In the genomic region with DNA sequence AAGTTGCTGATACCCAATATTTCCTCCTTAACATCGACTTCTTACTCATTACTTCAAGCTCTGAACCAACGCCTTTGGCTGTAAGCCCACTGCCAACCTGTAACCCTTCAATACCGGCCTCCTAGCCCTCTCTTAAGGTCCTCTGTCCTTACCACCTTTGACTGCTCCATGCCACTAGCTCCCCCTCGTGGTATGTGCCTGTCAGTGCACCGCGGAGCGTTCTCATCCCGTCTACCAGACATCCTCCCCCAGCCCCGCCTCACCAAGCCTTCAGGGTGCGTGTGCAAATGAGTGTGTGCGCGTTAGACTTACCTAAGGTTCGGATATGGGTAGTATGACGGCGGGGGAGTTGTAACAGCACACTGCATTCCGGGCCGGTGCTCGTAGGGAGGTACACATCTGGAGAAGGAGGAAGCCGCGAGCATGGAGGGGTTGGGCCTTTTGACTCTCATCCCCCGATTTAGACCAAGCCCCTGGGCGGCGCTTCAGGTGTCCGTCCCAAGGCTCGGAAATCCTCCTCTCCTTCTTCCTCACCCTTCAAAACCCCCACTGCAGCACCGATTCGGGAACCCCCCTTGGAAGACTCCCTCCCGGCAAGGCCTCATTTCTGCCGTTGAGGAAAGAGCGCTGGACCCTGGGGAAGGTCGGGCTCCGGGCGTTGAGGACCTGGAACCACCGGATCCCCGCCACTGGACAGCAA, we compare ENCODE assay signal across 8 cellular contexts. TPM values are rescaled to one million over a fixed set of nuclear protein-coding genes. Genes with fewer than 3 reads are reported as not detected.
DNase-seq lines count a peak whose midpoint lies in the region; ATAC-seq and TF ChIP-seq lines count a peak whose summit lies in the region.

No MANE protein-coding gene starts in this region.

- H3K9me3 ChIP-seq in A673 (ENCODE audit: low read depth, low read length, poor library complexity, severe bottlenecking): no peaks in the 10 kb centered on the region
- H3K9me3 ChIP-seq in MM.1S (replicated peaks; ENCODE audit: insufficient read depth, low read length): no peaks in the 10 kb centered on the region
- no peaks in the 10 kb centered on the region for H3K9me3 ChIP-seq in suprapubic skin

- peak overlapping the region; percentile 99 for H3K4me2 ChIP-seq in MM.1S (ENCODE audit: low read depth, low read length)

- TF ChIP-seq EP300 in suprapubic skin (IDR thresholded peaks at IDR 0.05): no peak

- H3K27me3 Mint-ChIP-seq in activated naive CD4-positive, alpha-beta T cell treated with anti-CD3 and anti-CD28 coated beads, Interleukin-2, amount 50 U/mL, for 24 hours: no peaks in the 10 kb centered on the region
- peaks cover 22% of the 10 kb centered on the region for H3K27me3 Mint-ChIP-seq in glutamatergic neuron (ENCODE audit: unreplicated experiment)

- H3K9me2 ChIP-seq in MM.1S (replicated peaks; ENCODE audit: insufficient read depth, low read length): no peaks in the 10 kb centered on the region

- no peaks in the 10 kb centered on the region for H3K36me3 Mint-ChIP-seq in activated naive CD4-positive, alpha-beta T cell treated with anti-CD3 and anti-CD28 coated beads, Interleukin-2, amount 50 U/mL, for 24 hours
- H3K36me3 Mint-ChIP-seq in glutamatergic neuron (ENCODE audit: unreplicated experiment): no peaks in the 10 kb centered on the region

- no peaks in the 10 kb centered on the region for H3K9me3 Mint-ChIP-seq in activated naive CD4-positive, alpha-beta T cell treated with anti-CD3 and anti-CD28 coated beads, Interleukin-2, amount 50 U/mL, for 24 hours
- H3K9me3 Mint-ChIP-seq in glutamatergic neuron (ENCODE audit: unreplicated experiment): peaks cover 18% of the 10 kb centered on the region

- intact Hi-C loops in A673 (cut with micrococcal nuclease; ENCODE audit: unreplicated experiment): loop anchor here (1.0 to 5.0 kb wide), 2 partner anchors 47 to 127 kb away; no protein-coding TSS in a partner anchor

- ATAC-seq in GM18907 (IDR thresholded peaks at IDR 0.05; ENCODE audit: unreplicated experiment): peak; percentile 37
- peak; percentile 67 for ATAC-seq in omental fat pad (ENCODE audit: low FRiP score)

- no peak for TF ChIP-seq POLR2A in suprapubic skin (IDR thresholded peaks at IDR 0.05)

- H3K27me3 ChIP-seq in A673 (replicated peaks; ENCODE audit: insufficient read depth, low read depth, low read length, poor library complexity) (no peaks in the 10 kb centered on the region), MM.1S (replicated peaks; ENCODE audit: insufficient read depth, low read length) (no peaks in the 10 kb centered on the region), suprapubic skin (no peaks in the 10 kb centered on the region)

- H3K4me1 ChIP-seq in A673 (ENCODE audit: insufficient read depth, low read length, poor library complexity, severe bottlenecking) (peaks cover 25% of the 10 kb centered on the region), MM.1S (ENCODE audit: low read length) (peaks cover 14% of the 10 kb centered on the region), suprapubic skin (peaks cover 51% of the 10 kb centered on the region)

- H3F3A ChIP-seq in MM.1S (ENCODE audit: insufficient read depth, low read length): no peaks in the 10 kb centered on the region; the same call in 1 of the 2 replicates

- POLR2A ChIA-PET in A673 (lab: Charles Lee; ENCODE audit: low non-redundant PET): no interaction called here

- peak overlapping the region; percentile 14; the same call in 1 of the 2 replicates for H3K9ac ChIP-seq in MM.1S (ENCODE audit: low read length)

- H3K27ac ChIP-seq in A673 (ENCODE audit: low read depth, low read length, poor library complexity, severe bottlenecking) (no peak overlapping the region), MM.1S (ENCODE audit: low read length) (no peak overlapping the region), suprapubic skin (no peak overlapping the region)

- H3K79me2 ChIP-seq in MM.1S (ENCODE audit: low read length): no peaks in the 10 kb centered on the region

- H4K20me1 ChIP-seq in MM.1S (ENCODE audit: insufficient read depth, low read length): no peaks in the 10 kb centered on the region

- no peaks in the 10 kb centered on the region for H3K36me3 ChIP-seq in A673 (ENCODE audit: insufficient read depth, low read length, poor library complexity, severe bottlenecking)
- no peaks in the 10 kb centered on the region for H3K36me3 ChIP-seq in MM.1S (replicated peaks; ENCODE audit: insufficient read depth, low read length)
- H3K36me3 ChIP-seq in suprapubic skin: no peaks in the 10 kb centered on the region

- DNase-seq in A673 (ENCODE audit: low spot score): peak; percentile 88
- DNase-seq in MM.1S: peak; percentile 84
- peak; percentile 85 for DNase-seq in SK-N-DZ (ENCODE audit: low spot score)
- peak; percentile 90 for DNase-seq in glutamatergic neuron
- peak; percentile 79 for DNase-seq in omental fat pad (ENCODE audit: low spot score)
- peak; percentile 91 to 92 for DNase-seq in suprapubic skin (ENCODE audit: low spot score in 2 of 2)

- BruUV-seq in A673 (replicated peaks; lab: Mats Ljungman, UMichigan): no TSS peak

- H3K4me3 ChIP-seq in A673 (ENCODE audit: low read depth, low read length, poor library complexity, severe bottlenecking) (peak overlapping the region; percentile 39), MM.1S (ENCODE audit: low read length) (peak overlapping the region; percentile 67), suprapubic skin (peak overlapping the region; percentile 59)

- peak overlapping the region; percentile 91 for H2AFZ ChIP-seq in MM.1S (ENCODE audit: low read length)

- TF ChIP-seq CTCF in A673 (conservative IDR thresholded peaks at IDR 0.05; ENCODE audit: low read depth, low read length): peak; percentile 99
- peak; percentile 99 for TF ChIP-seq CTCF in MM.1S (IDR thresholded peaks at IDR 0.05; ENCODE audit: low read length)
- TF ChIP-seq CTCF in glutamatergic neuron (IDR thresholded peaks at IDR 0.05; ENCODE audit: partially characterized antibody, unreplicated experiment): peak; percentile 93
- peak in 2 of 3 donors; percentile 91 for TF ChIP-seq CTCF in omental fat pad (IDR thresholded peaks at IDR 0.05)
- TF ChIP-seq CTCF in suprapubic skin (IDR thresholded peaks at IDR 0.05): peak; percentile 85 to 97

- CTCF ChIA-PET in A673 (lab: Charles Lee): interaction anchor here (0.6 to 2.7 kb wide), 6 partner anchors 14 to 305 kb away, joined by 3 to 20 read pairs (median 3); no protein-coding TSS in a partner anchor

- H3K4me1 Mint-ChIP-seq in activated naive CD4-positive, alpha-beta T cell treated with anti-CD3 and anti-CD28 coated beads, Interleukin-2, amount 50 U/mL, for 24 hours: peaks cover 47% of the 10 kb centered on the region
- peaks cover 26% of the 10 kb centered on the region for H3K4me1 Mint-ChIP-seq in glutamatergic neuron (ENCODE audit: low read depth, unreplicated experiment)

- H3K4me3 Mint-ChIP-seq in activated naive CD4-positive, alpha-beta T cell treated with anti-CD3 and anti-CD28 coated beads, Interleukin-2, amount 50 U/mL, for 24 hours: peak overlapping the region; percentile 89
- peak overlapping the region; percentile 88 for H3K4me3 Mint-ChIP-seq in glutamatergic neuron (ENCODE audit: unreplicated experiment)

- H3K27ac Mint-ChIP-seq in activated naive CD4-positive, alpha-beta T cell treated with anti-CD3 and anti-CD28 coated beads, Interleukin-2, amount 50 U/mL, for 24 hours: peak overlapping the region; percentile 80
- H3K27ac Mint-ChIP-seq in glutamatergic neuron (ENCODE audit: unreplicated experiment): peak overlapping the region; percentile 41

- WGBS in suprapubic skin: 3% methylated on average over 25 of the region's 35 CpGs

RNA-seq across cellular contexts. Expression of gene MYORG, which starts 2.8 kb away (rescaled TPM):
- total RNA-seq in A673 (2021) (7.8 and 7.9 TPM in 2 replicates), glutamatergic neuron (ENCODE audit: unreplicated experiment) (4.6 TPM), omental fat pad (10 to 100 TPM in 2 of 4 donors, 1 to 10 TPM in 2; 7.6 to 18.8 (median 10.7) TPM), suprapubic skin (1 to 10 TPM; 5.7 to 8.8 (median 7.3) TPM)
- polyA plus RNA-seq in SK-N-DZ (2014; cell fraction: cytosol; rRNA removed): 0.78 and 0.91 TPM in 2 replicates
- 0.31 and 1.0 TPM in 2 replicates for polyA plus RNA-seq in SK-N-DZ (2014; cell fraction: nucleus; rRNA removed)

RNA-seq across cellular contexts. Expression of gene NUDT2, which starts 50.1 kb away (rescaled TPM):
- total RNA-seq in A673 (2021): 19.1 and 25.3 TPM in 2 replicates
- 43.6 and 54.8 TPM in 2 replicates for polyA plus RNA-seq in SK-N-DZ (2014; cell fraction: cytosol; rRNA removed)
- polyA plus RNA-seq in SK-N-DZ (2014; cell fraction: nucleus; rRNA removed): 22.1 and 28.3 TPM in 2 replicates
- total RNA-seq in glutamatergic neuron (ENCODE audit: unreplicated experiment): 7.2 TPM
- total RNA-seq in omental fat pad: 10 to 100 TPM in 3 of 4 donors, 1 to 10 TPM in 1; 6.6 to 30.4 (median 19.1) TPM
- 10 to 100 TPM; 13.2 to 19.7 (median 17.0) TPM for total RNA-seq in suprapubic skin

RNA-seq across cellular contexts. Expression of gene KIF24, which starts 50.4 kb away (rescaled TPM):
- total RNA-seq in A673 (2021) (10.6 and 11.6 TPM in 2 replicates), glutamatergic neuron (ENCODE audit: unreplicated experiment) (0.78 TPM), omental fat pad (1 to 10 TPM in 1 of 4 donors, under 1 TPM in 3; 0.44 to 1.1 (median 0.64) TPM), suprapubic skin (1 to 10 TPM in 2 of 4 donors, under 1 TPM in 2; 0.68 to 1.4 (median 1.0) TPM)
- 5.3 and 7.5 TPM in 2 replicates for polyA plus RNA-seq in SK-N-DZ (2014; cell fraction: cytosol; rRNA removed)
- 7.3 and 11.7 TPM in 2 replicates for polyA plus RNA-seq in SK-N-DZ (2014; cell fraction: nucleus; rRNA removed)
